ENCODE assay signal across 16 cellular contexts in the genomic region with DNA sequence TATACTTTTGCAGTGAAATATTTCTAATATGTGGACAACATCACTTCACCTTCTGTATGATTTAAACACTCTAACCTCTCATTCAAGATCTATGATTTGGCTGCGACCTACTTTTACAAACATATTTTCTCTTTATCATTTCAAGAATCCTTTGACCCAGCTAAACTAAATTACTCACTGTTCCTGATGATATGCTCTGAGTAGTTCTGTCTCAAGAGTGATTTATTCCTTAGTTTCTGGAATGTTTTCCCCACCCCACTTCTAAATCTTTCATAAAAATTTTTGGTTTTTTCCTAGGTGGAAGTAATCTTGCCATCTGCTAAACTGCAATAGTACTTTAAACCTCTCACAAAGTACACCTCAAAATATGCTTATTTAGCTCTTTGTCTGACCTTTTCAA.
"Had no signal": no experiment of that assay in that cellular context is flagged by ENCODE, and none has a peak within 500 bp of the region (broad histone marks: within the 10 kb centered on the region; RNA-seq: fewer than 3 reads in every experiment).

No MANE protein-coding gene starts in this region.

- H3K4me1 ChIP-seq: prostate gland, right atrium auricular region, transverse colon had no signal

- DNase-seq: activated CD4-positive, alpha-beta T cell treated with anti-CD3 and anti-CD28 coated beads, Interleukin-2, amount 10 ng/mL, durations not matched to agents 24 days and 14 days; activated CD8-positive, alpha-beta T cell treated with anti-CD3 and anti-CD28 coated beads for 36 hours; activated naive CD4-positive, alpha-beta T cell treated with Interleukin-2 at 50 U/mL for 16 hours; activated naive CD8-positive, alpha-beta T cell treated with anti-CD3 and anti-CD28 coated beads, Interleukin-2, amount 10 ng/mL, durations not matched to agents 7 days and 5 days; activated T-cell treated with anti-CD3 and anti-CD28 coated beads, Interleukin-2, amount 50 U/mL, for 24 hours; aorta; cerebellar nuclear complex; effector memory CD8-positive, alpha-beta T cell; immature natural killer cell; left ventricle myocardium superior; occipital lobe; stimulated activated CD4-positive, alpha-beta T cell treated with anti-CD3 and anti-CD28 coated beads, Interleukin-2, amount 100 ng/mL, for 48 hours; transverse colon had no signal

- H3K27me3 ChIP-seq: right atrium auricular region, transverse colon had no signal

- H3K27ac ChIP-seq: prostate gland, right atrium auricular region, skin epidermis, transverse colon had no signal

- H3K36me3 ChIP-seq: prostate gland, right atrium auricular region had no signal

- H3K9me3 ChIP-seq: prostate gland had no signal

- ATAC-seq: activated CD8-positive, alpha-beta T cell treated with anti-CD3 and anti-CD28 coated beads for 36 hours; effector memory CD8-positive, alpha-beta T cell; left ventricle myocardium superior had no signal

- H3K4me3 ChIP-seq: prostate gland, right atrium auricular region, skin epidermis, transverse colon had no signal
